ENCODE assay signal across 33 cellular contexts in the genomic region with DNA sequence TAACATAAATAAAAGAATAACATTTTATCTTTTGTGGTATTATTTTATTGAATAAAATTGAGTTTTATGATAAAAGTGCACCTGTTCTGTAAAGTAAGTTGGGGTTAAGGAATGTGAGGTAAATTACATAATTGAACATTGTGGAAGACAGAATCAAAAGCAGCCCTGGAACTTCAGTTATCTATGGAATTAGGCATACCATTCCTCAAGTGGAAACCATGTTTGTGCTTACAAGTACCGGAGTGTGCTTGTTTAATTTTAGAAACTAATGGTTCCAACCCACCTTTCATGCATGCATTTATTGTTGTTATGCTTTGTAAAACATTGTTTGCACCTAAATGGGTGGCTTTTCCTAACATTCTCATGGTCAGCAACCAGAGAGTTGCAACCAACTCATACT. TPM values are rescaled to one million over a fixed set of nuclear protein-coding genes. Genes with fewer than 3 reads are reported as not detected.
"Had no signal": no experiment of that assay in that cellular context is flagged by ENCODE, and none has a peak within 500 bp of the region (broad histone marks: within the 10 kb centered on the region; RNA-seq: fewer than 3 reads in every experiment).

No MANE protein-coding gene starts in this region.

- H3K4me1 ChIP-seq: Peyer's patch, SJCRH30 had no signal

- H3K4me3 ChIP-seq: Peyer's patch, SJCRH30, SK-N-MC had no signal

- DNase-seq: activated CD4-positive, alpha-beta T cell treated with anti-CD3 and anti-CD28 coated beads, Interleukin-2, amount 10 ng/mL, durations not matched to agents 24 days and 14 days; activated CD4-positive, alpha-beta T cell treated with anti-CD3 and anti-CD28 coated beads, Interleukin-2, amount 50 U/mL, for 4 hours; activated CD8-positive, alpha-beta T cell treated with anti-CD3 and anti-CD28 coated beads for 36 hours; activated effector memory CD4-positive, alpha-beta T cell treated with anti-CD3 and anti-CD28 coated beads, Interleukin-2, amount 50 U/mL, for 16 hours; activated naive CD4-positive, alpha-beta T cell; activated naive CD4-positive, alpha-beta T cell treated with anti-CD3 and anti-CD28 coated beads, Interleukin-2, amount 50 U/mL, for 16 hours; activated naive CD8-positive, alpha-beta T cell treated with anti-CD3 and anti-CD28 coated beads for 36 hours; activated T-cell treated with anti-CD3 and anti-CD28 coated beads, Interleukin-2, amount 50 U/mL, for 1 hour; activated T-cell treated with anti-CD3 and anti-CD28 coated beads, Interleukin-2, amount 50 U/mL, for 72 hours; amniotic stem cell; aorta; brain microvascular endothelial cell; MM.1S; NCI-H1092 treated with DMSO at 0.1 percent for 48 hours; NCI-H1417; NCI-H146; NCI-H187; NCI-H2029 treated with DMSO at 0.1 percent for 48 hours; NCI-H2107; NCI-H2171; NCI-H510A; NCI-H526; NCI-H748 treated with DMSO at 0.1 percent for 48 hours; NK-92 treated with Interleukin-12 subunit alpha and Interleukin-12 subunit beta, amount 100 ng/mL, for 24 hours; PC-3; Peyer's patch; RPMI8226; SJCRH30; T1000; WERI-Rb-1 had no signal

- H3K27me3 ChIP-seq: brain microvascular endothelial cell, Peyer's patch, SJCRH30 had no signal

- H3K27ac Mint-ChIP-seq: activated CD4-positive, alpha-beta T cell treated with anti-CD3 and anti-CD28 coated beads, Interleukin-2, amount 10 ng/mL, durations not matched to agents 24 days and 14 days; activated CD8-positive, alpha-beta T cell treated with anti-CD3 and anti-CD28 coated beads for 36 hours; activated naive CD8-positive, alpha-beta T cell treated with anti-CD3 and anti-CD28 coated beads for 36 hours; activated T-cell treated with anti-CD3 and anti-CD28 coated beads, Interleukin-2, amount 50 U/mL, for 72 hours; activated T-helper 17 cell treated with anti-CD3 and anti-CD28 coated beads, Interleukin-2, amount 50 U/mL, for 72 hours had no signal

- H3K9me3 ChIP-seq: Peyer's patch, SJCRH30 had no signal

- H3K27ac ChIP-seq: brain microvascular endothelial cell, Peyer's patch, SJCRH30, SK-N-MC, WERI-Rb-1 had no signal

- H3K4me3 Mint-ChIP-seq: activated CD4-positive, alpha-beta T cell treated with anti-CD3 and anti-CD28 coated beads, Interleukin-2, amount 10 ng/mL, durations not matched to agents 24 days and 14 days; activated CD8-positive, alpha-beta T cell treated with anti-CD3 and anti-CD28 coated beads for 36 hours; activated naive CD8-positive, alpha-beta T cell treated with anti-CD3 and anti-CD28 coated beads for 36 hours; activated T-cell treated with anti-CD3 and anti-CD28 coated beads, Interleukin-2, amount 50 U/mL, for 72 hours; activated T-helper 17 cell treated with anti-CD3 and anti-CD28 coated beads, Interleukin-2, amount 50 U/mL, for 72 hours had no signal

- H3K27me3 Mint-ChIP-seq: activated CD4-positive, alpha-beta T cell treated with anti-CD3 and anti-CD28 coated beads, Interleukin-2, amount 10 ng/mL, durations not matched to agents 24 days and 14 days; activated CD8-positive, alpha-beta T cell treated with anti-CD3 and anti-CD28 coated beads for 36 hours; activated naive CD8-positive, alpha-beta T cell treated with anti-CD3 and anti-CD28 coated beads for 36 hours; activated T-helper 17 cell treated with anti-CD3 and anti-CD28 coated beads, Interleukin-2, amount 50 U/mL, for 72 hours had no signal

- ATAC-seq: activated CD8-positive, alpha-beta T cell treated with anti-CD3 and anti-CD28 coated beads for 36 hours; activated T-cell treated with anti-CD3 and anti-CD28 coated beads, Interleukin-2, amount 50 U/mL, for 72 hours; activated T-helper 17 cell treated with anti-CD3 and anti-CD28 coated beads, Interleukin-2, amount 50 U/mL, for 72 hours; PC-3 had no signal

- H3K9me3 Mint-ChIP-seq: activated CD4-positive, alpha-beta T cell treated with anti-CD3 and anti-CD28 coated beads, Interleukin-2, amount 10 ng/mL, durations not matched to agents 24 days and 14 days; activated CD8-positive, alpha-beta T cell treated with anti-CD3 and anti-CD28 coated beads for 36 hours; activated naive CD8-positive, alpha-beta T cell treated with anti-CD3 and anti-CD28 coated beads for 36 hours; activated T-cell treated with anti-CD3 and anti-CD28 coated beads, Interleukin-2, amount 50 U/mL, for 72 hours; activated T-helper 17 cell treated with anti-CD3 and anti-CD28 coated beads, Interleukin-2, amount 50 U/mL, for 72 hours had no signal

RNA-seq across cellular contexts. Expression of a gene that starts 54.6 kb away (rescaled TPM):
- total RNA-seq: LHCN-M2, PC-3, SJCRH30 had no signal
